Comparison of ENCODE assay signal across 1 cellular context in the genomic region with DNA sequence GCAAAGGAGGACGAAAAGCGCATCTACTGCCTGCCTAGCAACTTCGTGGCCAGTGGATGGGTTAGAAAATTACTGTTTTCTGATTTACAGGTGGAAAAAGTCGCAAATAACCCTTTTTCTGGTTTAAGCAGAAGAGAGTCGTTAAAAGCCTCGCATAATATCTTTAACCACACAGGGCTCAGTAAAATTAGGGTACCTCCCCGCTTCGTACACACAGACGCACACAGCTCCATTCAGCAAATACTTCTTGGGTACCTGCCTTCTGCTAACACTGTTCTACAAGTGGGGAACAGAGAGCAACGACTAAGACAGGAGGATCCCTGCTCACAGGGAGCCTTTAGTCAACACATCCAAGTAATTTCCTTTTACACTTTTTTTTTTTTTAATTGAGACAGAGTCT.
TF ChIP-seq lines count a peak whose summit lies in the region.

No MANE protein-coding gene starts in this region.

TF ChIP-seq in IMR-90, 13 proteins besides CTCF, POLR2A, EP300 and RAD21 (continued from another document):
- TF ChIP-seq, protein P1, sequence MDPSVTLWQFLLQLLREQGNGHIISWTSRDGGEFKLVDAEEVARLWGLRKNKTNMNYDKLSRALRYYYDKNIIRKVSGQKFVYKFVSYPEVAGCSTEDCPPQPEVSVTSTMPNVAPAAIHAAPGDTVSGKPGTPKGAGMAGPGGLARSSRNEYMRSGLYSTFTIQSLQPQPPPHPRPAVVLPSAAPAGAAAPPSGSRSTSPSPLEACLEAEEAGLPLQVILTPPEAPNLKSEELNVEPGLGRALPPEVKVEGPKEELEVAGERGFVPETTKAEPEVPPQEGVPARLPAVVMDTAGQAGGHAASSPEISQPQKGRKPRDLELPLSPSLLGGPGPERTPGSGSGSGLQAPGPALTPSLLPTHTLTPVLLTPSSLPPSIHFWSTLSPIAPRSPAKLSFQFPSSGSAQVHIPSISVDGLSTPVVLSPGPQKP (IDR thresholded peaks at IDR 0.05; ENCODE audit: borderline replicate concordance, low read depth, low read length) = no peak
- no peak for TF ChIP-seq FOS (IDR thresholded peaks at IDR 0.05; ENCODE audit: low read depth, low read length)
- TF ChIP-seq RCOR1 (IDR thresholded peaks at IDR 0.05; ENCODE audit: insufficient replicate concordance, low read length) = no peak
- TF ChIP-seq CHD1 (IDR thresholded peaks at IDR 0.05; ENCODE audit: low read depth, low read length) = no peak
- TF ChIP-seq MAZ (IDR thresholded peaks at IDR 0.05; ENCODE audit: borderline replicate concordance, low read depth, low read length) = no peak
- no peak for TF ChIP-seq USF2 (IDR thresholded peaks at IDR 0.05; ENCODE audit: low read depth, low read length)
- no peak for TF ChIP-seq BHLHE40 (IDR thresholded peaks at IDR 0.05; ENCODE audit: low read depth, low read length)
- no peak for TF ChIP-seq NFE2L2 (IDR thresholded peaks at IDR 0.05; ENCODE audit: low read depth, low read length)
